In genomic region chrX:13398073-13398823, GRCh38 we compare ENCODE assay signal across 8 cellular contexts.
DNase-seq lines count a peak whose midpoint lies in the region; ATAC-seq and TF ChIP-seq lines count a peak whose summit lies in the region.

No MANE protein-coding gene starts in this region.

- no peaks in the 10 kb centered on the region for H3K36me3 ChIP-seq in NT2/D1 (ENCODE audit: insufficient read depth, insufficient read length, low read length)
- H3K36me3 ChIP-seq in esophagus muscularis mucosa: no peaks in the 10 kb centered on the region
- H3K36me3 ChIP-seq in BE2C: no peaks in the 10 kb centered on the region

- H3K36me3 Mint-ChIP-seq in Calu3 (ENCODE audit: insufficient read depth, unreplicated experiment): peaks cover 6% of the 10 kb centered on the region
- peaks cover 7% of the 10 kb centered on the region for H3K36me3 Mint-ChIP-seq in osteocyte (ENCODE audit: unreplicated experiment)

- H3K9me3 Mint-ChIP-seq in Calu3 (ENCODE audit: low read depth, unreplicated experiment): peaks cover 7% of the 10 kb centered on the region
- H3K9me3 Mint-ChIP-seq in osteocyte (ENCODE audit: unreplicated experiment): peaks cover 18% of the 10 kb centered on the region

- CTCF ChIA-PET in Calu3 (lab: Charles Lee): interaction anchor here (0.8 to 1.5 kb wide), 2 partner anchors 89 to 306 kb away, joined by 3 read pairs; no protein-coding TSS in a partner anchor

- H3K4me1 ChIP-seq in NT2/D1 (ENCODE audit: insufficient read depth, insufficient read length): no peaks in the 10 kb centered on the region
- peaks cover 8 to 17% (median 9%) of the 10 kb centered on the region in 4 donors for H3K4me1 ChIP-seq in esophagus muscularis mucosa
- no peaks in the 10 kb centered on the region for H3K4me1 ChIP-seq in BE2C

- TF ChIP-seq POLR2A in esophagus muscularis mucosa (IDR thresholded peaks at IDR 0.05; ENCODE audit: low read depth): no peak

- DNase-seq in Calu3 (peak; percentile 86), NT2/D1 (ENCODE audit: low read depth, low spot score) (peak; percentile 35), esophagus muscularis mucosa (ENCODE audit: extremely low spot score) (no peak), osteocyte (ENCODE audit: extremely low spot score, unreplicated experiment) (peak; percentile 90), NCI-H2029 (lab: John Stamatoyannopoulos, UW) (no peak), BE2C (no peak), DMS153 (lab: John Stamatoyannopoulos, UW) (no peak)

- TF ChIP-seq EP300 in esophagus muscularis mucosa (IDR thresholded peaks at IDR 0.05): no peak

- no peak overlapping the region for H3K9ac ChIP-seq in NT2/D1 (ENCODE audit: insufficient read length, low read depth)

- H3K4me3 Mint-ChIP-seq in Calu3 (ENCODE audit: low read depth, unreplicated experiment): peak overlapping the region; percentile 21
- H3K4me3 Mint-ChIP-seq in osteocyte (ENCODE audit: unreplicated experiment): no peak overlapping the region

- peaks cover 41% of the 10 kb centered on the region for H3K4me1 Mint-ChIP-seq in Calu3 (ENCODE audit: low read depth, unreplicated experiment)
- peaks cover 37% of the 10 kb centered on the region for H3K4me1 Mint-ChIP-seq in osteocyte (ENCODE audit: unreplicated experiment)

- TF ChIP-seq CTCF in Calu3 (IDR thresholded peaks at IDR 0.05; ENCODE audit: unreplicated experiment) (no peak), esophagus muscularis mucosa (IDR thresholded peaks at IDR 0.05) (no peak), osteocyte (IDR thresholded peaks at IDR 0.05) (no peak), BE2C (IDR thresholded peaks at IDR 0.05; ENCODE audit: low read depth, low read length) (no peak)

- H3K27ac ChIP-seq in esophagus muscularis mucosa (replicated peaks in 1 of 4): peak overlapping the region in 3 of 4 donors; percentile 4 to 45 (median 34)

- no peaks in the 10 kb centered on the region for H3K27me3 Mint-ChIP-seq in Calu3 (ENCODE audit: unreplicated experiment)
- H3K27me3 Mint-ChIP-seq in osteocyte (ENCODE audit: unreplicated experiment): no peaks in the 10 kb centered on the region

- H3K27me3 ChIP-seq in NT2/D1 (ENCODE audit: insufficient read depth, insufficient read length): no peaks in the 10 kb centered on the region
- H3K27me3 ChIP-seq in esophagus muscularis mucosa: no peaks in the 10 kb centered on the region
- H3K27me3 ChIP-seq in BE2C: no peaks in the 10 kb centered on the region

- intact Hi-C loops in Calu3 (cut with micrococcal nuclease; ENCODE audit: unreplicated experiment) (loop anchor here (1.0 to 5.0 kb wide), 7 partner anchors 90 to 427 kb away; no protein-coding TSS in a partner anchor), esophagus muscularis mucosa (cut with DNase I) (no loop called here)

- 52% methylated on average over 4 of the region's 4 CpGs for WGBS in esophagus muscularis mucosa

- no TSS peak for BruUV-seq in Calu3 (replicated peaks; lab: Mats Ljungman, UMichigan)

- H3K4me3 ChIP-seq in NT2/D1 (ENCODE audit: insufficient read length, low read depth): no peak overlapping the region
- H3K4me3 ChIP-seq in esophagus muscularis mucosa: no peak overlapping the region
- H3K4me3 ChIP-seq in BE2C (ENCODE audit: low read depth, low read length): no peak overlapping the region

- no peak for ATAC-seq in GM21528 (IDR thresholded peaks at IDR 0.05; ENCODE audit: low FRiP score, unreplicated experiment)

- H3K27ac Mint-ChIP-seq in Calu3 (ENCODE audit: unreplicated experiment): peak overlapping the region; percentile 93
- peak overlapping the region; percentile 85 for H3K27ac Mint-ChIP-seq in osteocyte (ENCODE audit: unreplicated experiment)

- H3K9me3 ChIP-seq in NT2/D1 (ENCODE audit: insufficient read depth, low read length): no peaks in the 10 kb centered on the region; the same call in 1 of the 2 replicates
- H3K9me3 ChIP-seq in esophagus muscularis mucosa: no peaks in the 10 kb centered on the region
- H3K9me3 ChIP-seq in BE2C: no peaks in the 10 kb centered on the region

Comparison
In these comparisons a context has a peak if more than half of its experiments do, and no peak if none do; other contexts are left out.
1. DNase-seq: peak in Calu3 (single experiment), NT2/D1 (single experiment) and osteocyte (single experiment); none in esophagus muscularis mucosa (single experiment), NCI-H2029 (single experiment), BE2C (single experiment) and DMS153 (single experiment).